ENCODE assay signal across 13 cellular contexts in genomic region chr3:55013145-55013544, GRCh38.
DNase-seq lines count a peak whose midpoint lies in the region; ATAC-seq and TF ChIP-seq lines count a peak whose summit lies in the region.
"Had no signal": no experiment of that assay in that cellular context is flagged by ENCODE, and none has a peak within 500 bp of the region (broad histone marks: within the 10 kb centered on the region; RNA-seq: fewer than 3 reads in every experiment).

No MANE protein-coding gene starts in this region.

- H3K4me3 Mint-ChIP-seq in CD4-positive, alpha-beta T cell, result no peak overlapping the region
- H3K4me3 Mint-ChIP-seq: activated T-cell treated with anti-CD3 and anti-CD28 coated beads, Interleukin-2, amount 50 U/mL, for 24 hours had no signal

- no peak for ATAC-seq in CD4-positive, alpha-beta T cell (ENCODE audit: poor library complexity)
- ATAC-seq in HG03457 (IDR thresholded peaks at IDR 0.05; ENCODE audit: unreplicated experiment), result no peak
- ATAC-seq: stimulated activated naive CD8-positive, alpha-beta T cell treated with anti-CD3 and anti-CD28 coated beads, Interleukin-15, Interleukin-2, amounts not matched to agents 100 U/mL and 50 U/mL, for 24 hours had no signal

- no peak overlapping the region for H3K4me3 ChIP-seq in smooth muscle cell

- no peaks in the 10 kb centered on the region for H4K20me1 ChIP-seq in smooth muscle cell (ENCODE audit: low read depth)

- H3K4me1 ChIP-seq in smooth muscle cell (ENCODE audit: low read depth), result no peaks in the 10 kb centered on the region

- peak; percentile 34 for TF ChIP-seq CTCF in smooth muscle cell (IDR thresholded peaks at IDR 0.05; ENCODE audit: borderline replicate concordance, insufficient read depth, poor library complexity, severe bottlenecking)
- TF ChIP-seq CTCF in CD4-positive, alpha-beta T cell (IDR thresholded peaks at IDR 0.05), result no peak

- no peak overlapping the region for H3K27ac Mint-ChIP-seq in CD4-positive, alpha-beta T cell
- H3K27ac Mint-ChIP-seq: activated T-cell treated with anti-CD3 and anti-CD28 coated beads, Interleukin-2, amount 50 U/mL, for 24 hours had no signal

- DNase-seq in NCI-H2227 (lab: John Stamatoyannopoulos, UW; ENCODE audit: unreplicated experiment) (peak; percentile 28), NCI-H2227 treated with DMSO at 0.1 percent for 48 hours (lab: John Stamatoyannopoulos, UW) (no peak), RPMI7951 (ENCODE audit: low read depth) (peak; percentile 67), fibroblast of the conjunctiva (ENCODE audit: low read depth) (peak; percentile 10), smooth muscle cell (lab: John Stamatoyannopoulos, UW; ENCODE audit: unreplicated experiment) (no peak), AML-193 (lab: John Stamatoyannopoulos, UW) (no peak)
- DNase-seq in CD4-positive, alpha-beta T cell, result no peak
- DNase-seq: activated T-cell treated with anti-CD3 and anti-CD28 coated beads, Interleukin-2, amount 50 U/mL, for 24 hours; aorta; islet precursor cell; stimulated activated naive CD8-positive, alpha-beta T cell treated with anti-CD3 and anti-CD28 coated beads, Interleukin-15, Interleukin-2, amounts not matched to agents 100 U/mL and 50 U/mL, for 24 hours had no signal

- no peaks in the 10 kb centered on the region for H3K4me1 Mint-ChIP-seq in CD4-positive, alpha-beta T cell (ENCODE audit: low read depth)

- no peak overlapping the region for H2AFZ ChIP-seq in smooth muscle cell (ENCODE audit: low read depth)

- H3K9ac ChIP-seq in smooth muscle cell (ENCODE audit: low read depth), result no peak overlapping the region

- no peaks in the 10 kb centered on the region for H3K27me3 ChIP-seq in smooth muscle cell (ENCODE audit: low read depth)
- no peaks in the 10 kb centered on the region for H3K27me3 ChIP-seq in CD4-positive, alpha-beta T cell (ENCODE audit: control insufficient read depth, insufficient read depth, low read length)
- H3K27me3 ChIP-seq: neutrophil had no signal

- no peak overlapping the region for H3K27ac ChIP-seq in smooth muscle cell (ENCODE audit: low read depth)
- no peak overlapping the region for H3K27ac ChIP-seq in CD4-positive, alpha-beta T cell (ENCODE audit: low read depth, low read length)
- H3K27ac ChIP-seq: neutrophil had no signal

- H3K36me3 Mint-ChIP-seq in CD4-positive, alpha-beta T cell (ENCODE audit: low read depth), result no peaks in the 10 kb centered on the region

- H3K9me3 ChIP-seq in smooth muscle cell (replicated peaks; ENCODE audit: low read depth), result no peaks in the 10 kb centered on the region
- H3K9me3 ChIP-seq in CD4-positive, alpha-beta T cell (ENCODE audit: control insufficient read depth, low read length), result no peaks in the 10 kb centered on the region
- H3K9me3 ChIP-seq: neutrophil had no signal

- H3K79me2 ChIP-seq in smooth muscle cell (ENCODE audit: low read depth), result no peaks in the 10 kb centered on the region

- peaks cover 5% of the 10 kb centered on the region for H3K9me3 Mint-ChIP-seq in CD4-positive, alpha-beta T cell
- H3K9me3 Mint-ChIP-seq: activated T-cell treated with anti-CD3 and anti-CD28 coated beads, Interleukin-2, amount 50 U/mL, for 24 hours had no signal

- intact Hi-C loops in CD4-positive, alpha-beta T cell (cut with DNase I, micrococcal nuclease), result no loop called here

- H3K4me2 ChIP-seq in smooth muscle cell, result no peak overlapping the region

- H3K36me3 ChIP-seq in smooth muscle cell (ENCODE audit: low read depth), result no peaks in the 10 kb centered on the region
- H3K36me3 ChIP-seq: neutrophil had no signal

- CTCF ChIA-PET in CD4-positive, alpha-beta T cell (lab: Charles Lee), result no interaction called here

- no peaks in the 10 kb centered on the region for H3F3A ChIP-seq in smooth muscle cell (ENCODE audit: low read depth)

- POLR2A ChIA-PET in CD4-positive, alpha-beta T cell (lab: Charles Lee), result no interaction called here

- H3K27me3 Mint-ChIP-seq in CD4-positive, alpha-beta T cell, result no peaks in the 10 kb centered on the region
- H3K27me3 Mint-ChIP-seq: activated T-cell treated with anti-CD3 and anti-CD28 coated beads, Interleukin-2, amount 50 U/mL, for 24 hours had no signal

- 53% methylated on average over 4 of the region's 4 CpGs for WGBS in smooth muscle cell (ENCODE audit: low lambda C conversion rate)

Comparison
In these comparisons a context has a peak if more than half of its experiments do, and no peak if none do; other contexts are left out.
1. DNase-seq: peak in NCI-H2227 (single experiment), RPMI7951 (single experiment) and fibroblast of the conjunctiva (single experiment); none in NCI-H2227 treated with DMSO at 0.1 percent for 48 hours (single experiment), smooth muscle cell (single experiment), CD4-positive, alpha-beta T cell (0 of 10) and AML-193 (0 of 2).